Comparison of ENCODE assay signal across 11 cellular contexts in the genomic region with DNA sequence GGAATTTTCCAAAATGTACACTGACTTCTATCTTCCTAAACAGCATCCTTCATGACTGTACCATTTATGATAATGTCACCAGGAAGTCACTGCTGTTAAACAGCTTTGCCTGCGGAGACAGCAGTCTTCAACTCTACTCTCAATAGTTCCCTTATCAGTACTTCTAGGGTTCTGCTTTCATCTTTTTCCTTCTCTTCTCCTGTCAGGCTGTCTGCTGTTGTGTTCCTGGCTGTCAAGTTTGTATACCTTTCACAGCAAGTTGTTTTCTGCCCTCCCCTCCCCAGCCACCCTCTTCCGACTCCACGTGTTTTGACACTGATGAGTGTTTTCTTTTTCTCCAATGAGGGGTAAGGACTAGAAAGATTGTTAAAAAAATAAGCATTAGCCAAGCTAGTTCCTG. TPM values are rescaled to one million over a fixed set of nuclear protein-coding genes. Genes with fewer than 3 reads are reported as not detected.
DNase-seq lines count a peak whose midpoint lies in the region; ATAC-seq and TF ChIP-seq lines count a peak whose summit lies in the region.
"Had no signal": no experiment of that assay in that cellular context is flagged by ENCODE, and none has a peak within 500 bp of the region (broad histone marks: within the 10 kb centered on the region; RNA-seq: fewer than 3 reads in every experiment).

No MANE protein-coding gene starts in this region.

- H3K27me3 Mint-ChIP-seq in HFFc6 (ENCODE audit: insufficient read depth), result peaks cover 3% of the 10 kb centered on the region; the same call in 1 of the 2 replicates
- no peaks in the 10 kb centered on the region for H3K27me3 Mint-ChIP-seq in WTC11 (ENCODE audit: low read depth)

- H3K27ac Mint-ChIP-seq in HFFc6 (peak overlapping the region; percentile 38), WTC11 (peak overlapping the region; percentile 90; the same call in 1 of the 2 replicates)

- peaks cover 29 to 45% (median 37%) of the 10 kb centered on the region in 10 experiments for H3K4me1 ChIP-seq in BLaER1 treated with 17β-estradiol and CSF1 and Interleukin-3, amounts not matched to agents 10 nM and 100 nM
- H3K4me1 ChIP-seq in mesenchymal stem cell (ENCODE audit: control insufficient read depth, insufficient read depth, low read depth, low read length), result peaks cover 15% of the 10 kb centered on the region

- H3K79me1 ChIP-seq in mesenchymal stem cell (replicated peaks; ENCODE audit: low read length, poor library complexity, severe bottlenecking), result peaks cover 7% of the 10 kb centered on the region

- H3K4me3 Mint-ChIP-seq in HFFc6 (peak overlapping the region; percentile 71), WTC11 (peak overlapping the region; percentile 45)

- H2BK15ac ChIP-seq in mesenchymal stem cell (ENCODE audit: low read depth, poor library complexity, severe bottlenecking), result no peak overlapping the region

- CTCF ChIA-PET in WTC11 (lab: Charles Lee), result no interaction called here

- POLR2A ChIA-PET in WTC11 (lab: Charles Lee), result no interaction called here

- no peak overlapping the region for H3K14ac ChIP-seq in mesenchymal stem cell (ENCODE audit: low read length in 2 of 2)

- no peak for ATAC-seq in WTC11
- no peak for ATAC-seq in HG02970 (IDR thresholded peaks at IDR 0.05; ENCODE audit: low FRiP score, unreplicated experiment)
- no peak for ATAC-seq in GM18909 (IDR thresholded peaks at IDR 0.05; ENCODE audit: poor library complexity, unreplicated experiment)
- no peak for ATAC-seq in HG02798 (IDR thresholded peaks at IDR 0.05; ENCODE audit: poor library complexity, unreplicated experiment)

- no peak overlapping the region for H2BK5ac ChIP-seq in mesenchymal stem cell (ENCODE audit: low read depth, low read length, poor library complexity, severe bottlenecking)

- H4K8ac ChIP-seq in mesenchymal stem cell (ENCODE audit: low read length), result no peak overlapping the region

- H3K9me3 Mint-ChIP-seq in HFFc6 (no peaks in the 10 kb centered on the region), WTC11 (no peaks in the 10 kb centered on the region)

- peaks cover 36 to 57% (median 51%) of the 10 kb centered on the region in 11 experiments for H3K36me3 ChIP-seq in BLaER1 treated with 17β-estradiol and CSF1 and Interleukin-3, amounts not matched to agents 10 nM and 100 nM
- peaks cover 28 to 51% of the 10 kb centered on the region in 2 experiments for H3K36me3 ChIP-seq in mesenchymal stem cell (ENCODE audit: control insufficient read depth in 1 of 2, insufficient read depth in 2 of 2, low read depth in 1 of 2, low read length in 2 of 2)

- no peaks in the 10 kb centered on the region for H3K9me3 ChIP-seq in BLaER1 treated with 17β-estradiol and CSF1 and Interleukin-3, amounts not matched to agents 10 nM and 100 nM (replicated peaks in 1 of 11)
- H3K9me3 ChIP-seq in mesenchymal stem cell (ENCODE audit: control insufficient read depth, low read length), result no peaks in the 10 kb centered on the region

- TF ChIP-seq CTCF in HFFc6 (IDR thresholded peaks at IDR 0.05), result no peak
- no peak for TF ChIP-seq CTCF in WTC11 (IDR thresholded peaks at IDR 0.05)

- no peak overlapping the region for H3K4ac ChIP-seq in mesenchymal stem cell (ENCODE audit: low read depth in 1 of 2, low read length in 2 of 2)

- H2BK120ac ChIP-seq in mesenchymal stem cell (ENCODE audit: low read depth, low read length), result no peak overlapping the region

- DNase-seq in HFFc6, result no peak
- no peak for DNase-seq in WTC11 (ENCODE audit: low spot score)
- peak; percentile 17 for DNase-seq in mesenchymal stem cell
- no peak for DNase-seq in NCI-H146 treated with DMSO at 0.1 percent for 48 hours (lab: John Stamatoyannopoulos, UW; ENCODE audit: unreplicated experiment)
- DNase-seq: activated CD4-positive, alpha-beta T cell treated with anti-CD3 and anti-CD28 coated beads, Interleukin-2, amount 50 U/mL, for 48 hours; DMS53; dorsolateral prefrontal cortex had no signal

- H2AFZ ChIP-seq in mesenchymal stem cell (ENCODE audit: low read depth, low read length), result no peak overlapping the region

- no peak overlapping the region for H2AK5ac ChIP-seq in mesenchymal stem cell (ENCODE audit: low read length, severe bottlenecking)

- H3K36me3 Mint-ChIP-seq in HFFc6 (ENCODE audit: low read depth), result peaks cover 56% of the 10 kb centered on the region
- peaks cover 52% of the 10 kb centered on the region for H3K36me3 Mint-ChIP-seq in WTC11

- no peak overlapping the region for H3K18ac ChIP-seq in mesenchymal stem cell (ENCODE audit: low read depth in 1 of 2, low read length in 2 of 2)

- H3K27ac ChIP-seq in BLaER1 treated with 17β-estradiol and CSF1 and Interleukin-3, amounts not matched to agents 10 nM and 100 nM, result peak overlapping the region in 1 of 11 experiments; percentile 32; a peak in 1 of 22 replicates
- H3K27ac ChIP-seq in mesenchymal stem cell (ENCODE audit: low read length, poor library complexity, severe bottlenecking), result no peak overlapping the region

- H3K9ac ChIP-seq in BLaER1 treated with 17β-estradiol and CSF1 and Interleukin-3, amounts not matched to agents 10 nM and 100 nM, result peak overlapping the region in 8 of 11 experiments; percentile 1 to 100 (median 53); a peak in 7 of 22 replicates
- H3K9ac ChIP-seq in mesenchymal stem cell (ENCODE audit: low read length), result peak overlapping the region; percentile 94

- peak overlapping the region in 10 of 11 experiments; percentile 2 to 96 (median 88); a peak in 17 of 22 replicates for H3K4me2 ChIP-seq in BLaER1 treated with 17β-estradiol and CSF1 and Interleukin-3, amounts not matched to agents 10 nM and 100 nM
- no peak overlapping the region for H3K4me2 ChIP-seq in mesenchymal stem cell (ENCODE audit: low read length, poor library complexity, severe bottlenecking)

- H3K27me3 ChIP-seq in BLaER1 treated with 17β-estradiol and CSF1 and Interleukin-3, amounts not matched to agents 10 nM and 100 nM, result no peaks in the 10 kb centered on the region
- H3K27me3 ChIP-seq in mesenchymal stem cell (ENCODE audit: control insufficient read depth in 1 of 2, insufficient read depth in 1 of 2, low read length in 2 of 2), result no peaks in the 10 kb centered on the region
- H3K27me3 ChIP-seq: dorsolateral prefrontal cortex had no signal

- no peak overlapping the region for H3K23ac ChIP-seq in mesenchymal stem cell (ENCODE audit: low read length in 2 of 2)

- peaks cover 58% of the 10 kb centered on the region for H3K4me1 Mint-ChIP-seq in HFFc6 (ENCODE audit: low read depth)
- peaks cover 27% of the 10 kb centered on the region for H3K4me1 Mint-ChIP-seq in WTC11

- 51% methylated on average over 1 of the region's 3 CpGs for WGBS in mesenchymal stem cell

- H4K91ac ChIP-seq in mesenchymal stem cell (ENCODE audit: low read length), result no peak overlapping the region

- H4K20me1 ChIP-seq in BLaER1 treated with 17β-estradiol and CSF1 and Interleukin-3, amounts not matched to agents 10 nM and 100 nM, result peaks cover 0 to 32% (median 20%) of the 10 kb centered on the region in 11 experiments; a peak in 14 of 22 replicates

- no peak overlapping the region for H2BK12ac ChIP-seq in mesenchymal stem cell (ENCODE audit: low read length in 2 of 2)

- peak overlapping the region in 3 of 10 experiments; percentile 6 to 79 (median 23); a peak in 1 of 20 replicates for H3K4me3 ChIP-seq in BLaER1 treated with 17β-estradiol and CSF1 and Interleukin-3, amounts not matched to agents 10 nM and 100 nM
- H3K4me3 ChIP-seq in mesenchymal stem cell (ENCODE audit: insufficient read depth in 1 of 2, low read depth in 1 of 2, low read length in 2 of 2), result no peak overlapping the region

TF ChIP-seq in WTC11, 78 proteins besides CTCF, POLR2A, EP300 and RAD21 (continues in another document):
- TF ChIP-seq ZNF121 (CRISPR knock-in tag; IDR thresholded peaks at IDR 0.05) (no peak), ZNF232 (CRISPR knock-in tag; IDR thresholded peaks at IDR 0.05) (no peak), ETV6 (CRISPR knock-in tag; IDR thresholded peaks at IDR 0.05) (no peak), ZNF532 (CRISPR knock-in tag; IDR thresholded peaks at IDR 0.05; ENCODE audit: borderline replicate concordance) (no peak)

RNA-seq across cellular contexts. Expression of gene UPF3A, which starts 2.2 kb away (rescaled TPM):
- total RNA-seq in HFFc6 (2021; fragmentation: NEBNext Ultra II Directional; extraction: Animal tissue kit (Norgen Biotek cat#: 25700)), result 10 to 100 TPM; 32.4 to 42.9 (median 39.8) TPM
- 64.2 to 71.9 TPM (median 68.7 TPM) in 3 replicates for total RNA-seq in WTC11 (2021)
- polyA plus RNA-seq in mesenchymal stem cell (2013, experiment 1 of 2), result 66.0 TPM
- polyA plus RNA-seq in mesenchymal stem cell (2013, experiment 2 of 2), result 65.6 TPM

RNA-seq across cellular contexts. Expression of gene CHAMP1, which starts 30.7 kb away (rescaled TPM):
- 10 to 100 TPM; 27.7 to 34.2 (median 28.6) TPM for total RNA-seq in HFFc6 (2021; fragmentation: NEBNext Ultra II Directional; extraction: Animal tissue kit (Norgen Biotek cat#: 25700))
- total RNA-seq in WTC11 (2021), result 29.5 to 31.7 TPM (median 30.6 TPM) in 3 replicates
- 26.3 TPM for polyA plus RNA-seq in mesenchymal stem cell (2013, experiment 1 of 2)
- 26.1 TPM for polyA plus RNA-seq in mesenchymal stem cell (2013, experiment 2 of 2)

RNA-seq across cellular contexts. Expression of gene CDC16, which starts 48.9 kb away (rescaled TPM):
- 10 to 100 TPM; 73.0 to 90.1 (median 82.3) TPM for total RNA-seq in HFFc6 (2021; fragmentation: NEBNext Ultra II Directional; extraction: Animal tissue kit (Norgen Biotek cat#: 25700))
- 65.6 to 73.5 TPM (median 67.9 TPM) in 3 replicates for total RNA-seq in WTC11 (2021)
- polyA plus RNA-seq in mesenchymal stem cell (2013, experiment 1 of 2), result 67.7 TPM
- polyA plus RNA-seq in mesenchymal stem cell (2013, experiment 2 of 2), result 67.0 TPM
